21 cellular contexts compared by ENCODE assay signal in genomic region chr2:158380786-158381185, GRCh38.
"Had no signal": no experiment of that assay in that cellular context is flagged by ENCODE, and none has a peak within 500 bp of the region (broad histone marks: within the 10 kb centered on the region; RNA-seq: fewer than 3 reads in every experiment).

No MANE protein-coding gene starts in this region.

- H3K4me3 ChIP-seq: left ventricle myocardium inferior, lung, ovary, right atrium auricular region, right lobe of liver, smooth muscle cell, stomach, testis, thyroid gland, transverse colon, upper lobe of left lung, vagina had no signal

- DNase-seq: islet precursor cell; left ventricle myocardium inferior; mesendoderm; naive B cell; natural killer cell; ovary; right lobe of liver; stimulated activated CD4-positive, alpha-beta T cell treated with anti-CD3 and anti-CD28 coated beads, Interleukin-1b, Interleukin-23, amount 100 ng/mL, for 48 hours; stimulated activated CD4-positive, alpha-beta T cell treated with anti-CD3 and anti-CD28 coated beads, Interleukin-2, amount 100 ng/mL, for 48 hours; stimulated activated CD4-positive, alpha-beta T cell treated with anti-CD3 and anti-CD28 coated beads, Interleukin-4, amount 100 ng/mL, for 4 hours; stimulated activated CD8-positive, alpha-beta memory T cell treated with anti-CD3 and anti-CD28 coated beads, Interleukin-4, amount 100 ng/mL, for 48 hours; stimulated activated naive CD8-positive, alpha-beta T cell treated with anti-CD3 and anti-CD28 coated beads, Interleukin-15, Interleukin-2, amounts not matched to agents 100 U/mL and 50 U/mL, for 24 hours; stomach; testis; thyroid gland; transverse colon; upper lobe of left lung had no signal
